8 cellular contexts compared by ENCODE assay signal in the genomic region with DNA sequence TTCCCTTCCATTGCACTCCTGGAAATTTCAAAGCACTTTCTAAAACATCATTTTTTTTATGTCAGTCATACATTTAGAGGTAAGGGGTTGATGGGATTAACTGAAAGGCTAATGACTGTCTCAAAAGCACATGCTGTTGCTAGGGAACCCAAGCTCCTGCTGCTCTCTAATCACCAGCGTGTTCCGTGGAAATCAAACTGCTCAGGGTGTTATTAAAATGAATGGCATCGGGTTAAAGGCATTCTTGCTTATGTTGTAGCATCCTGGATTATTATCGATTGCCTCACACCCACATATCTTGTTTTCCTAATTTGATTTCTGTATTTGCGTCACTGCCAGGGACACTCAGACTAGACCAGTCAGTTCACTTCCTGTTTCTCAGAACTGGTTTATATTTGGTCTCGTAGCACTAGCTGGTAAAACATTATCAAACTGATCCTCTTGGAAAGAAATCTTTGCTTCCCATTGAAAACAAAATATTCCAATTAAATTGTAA.
DNase-seq lines count a peak whose midpoint lies in the region; ATAC-seq, FAIRE-seq and TF ChIP-seq lines count a peak whose summit lies in the region.

No MANE protein-coding gene starts in this region.

- H3K9me3 Mint-ChIP-seq in brain = no peaks in the 10 kb centered on the region
- peaks cover 0 to 4% of the 10 kb centered on the region in 2 donors for H3K9me3 Mint-ChIP-seq in stimulated activated naive CD8-positive, alpha-beta T cell treated with anti-CD3 and anti-CD28 coated beads, Interleukin-15, amount 100 ng/mL, for 72 hours

- peak; percentile 12 for DNase-seq in stimulated activated CD4-positive, alpha-beta T cell treated with anti-CD3 and anti-CD28 coated beads, Interleukin-1b, Interleukin-23, amount 100 ng/mL, for 48 hours
- no peak for DNase-seq in stimulated activated CD4-positive, alpha-beta T cell treated with anti-CD3 and anti-CD28 coated beads, Interleukin-2, amount 100 ng/mL, for 24 hours
- DNase-seq in NCI-H774 (lab: John Stamatoyannopoulos, UW) (peak; percentile 55), kidney (no peak), LoVo (ENCODE audit: low spot score) (no peak)
- peak in 1 of 2 donors; percentile 27 for DNase-seq in stimulated activated naive CD8-positive, alpha-beta T cell treated with anti-CD3 and anti-CD28 coated beads, Interleukin-15, amount 100 ng/mL, for 72 hours
- DNase-seq in stimulated activated CD4-positive, alpha-beta T cell treated with anti-CD3 and anti-CD28 coated beads, Interleukin-15, amount 100 ng/mL, for 24 hours = no peak

- peaks cover 62% of the 10 kb centered on the region for H3K27me3 Mint-ChIP-seq in brain
- H3K27me3 Mint-ChIP-seq in stimulated activated naive CD8-positive, alpha-beta T cell treated with anti-CD3 and anti-CD28 coated beads, Interleukin-15, amount 100 ng/mL, for 72 hours = peaks cover 11% of the 10 kb centered on the region

- H3K9ac ChIP-seq in kidney (ENCODE audit: low read length in 2 of 2) = peak overlapping the region; percentile 27 to 44

- intact Hi-C loops in kidney (cut with DNase I) = no loop called here

- peaks cover 20 to 25% of the 10 kb centered on the region in 2 donors for H3K4me1 ChIP-seq in kidney (ENCODE audit: control insufficient read depth in 1 of 2, insufficient read depth in 1 of 2, low read depth in 1 of 2, low read length in 2 of 2)

- TF ChIP-seq CTCF in brain (conservative IDR thresholded peaks at IDR 0.05) (no peak), kidney (IDR thresholded peaks at IDR 0.05; ENCODE audit: borderline replicate concordance, extremely low read depth, insufficient read depth) (no peak)

- H3K4me3 Mint-ChIP-seq in brain = peak overlapping the region; percentile 86 to 99 (median 95)
- H3K4me3 Mint-ChIP-seq in stimulated activated naive CD8-positive, alpha-beta T cell treated with anti-CD3 and anti-CD28 coated beads, Interleukin-15, amount 100 ng/mL, for 72 hours = peak overlapping the region; percentile 94 to 98

- no peaks in the 10 kb centered on the region for H3K36me3 ChIP-seq in kidney (ENCODE audit: control insufficient read depth in 1 of 2, insufficient read depth in 2 of 2, low read length in 2 of 2)

- H3K36me3 Mint-ChIP-seq in brain = no peaks in the 10 kb centered on the region

- H3K4me1 Mint-ChIP-seq in brain = peaks cover 32% of the 10 kb centered on the region
- H3K4me1 Mint-ChIP-seq in stimulated activated naive CD8-positive, alpha-beta T cell treated with anti-CD3 and anti-CD28 coated beads, Interleukin-15, amount 100 ng/mL, for 72 hours = peaks cover 48% of the 10 kb centered on the region

- peak overlapping the region; percentile 93 to 98 for H3K27ac ChIP-seq in kidney (ENCODE audit: low read depth in 2 of 2, low read length in 2 of 2)

- peak; percentile 70 for FAIRE-seq in kidney (lab: Jason Lieb, UNC)

- H3K27ac Mint-ChIP-seq in brain = peak overlapping the region; percentile 13 to 84 (median 65)
- H3K27ac Mint-ChIP-seq in stimulated activated naive CD8-positive, alpha-beta T cell treated with anti-CD3 and anti-CD28 coated beads, Interleukin-15, amount 100 ng/mL, for 72 hours = peak overlapping the region; percentile 34 to 82

- H3K4me3 ChIP-seq in kidney (ENCODE audit: low read length in 2 of 2) = peak overlapping the region; percentile 87 to 92

- no peak for ATAC-seq in stimulated activated naive CD8-positive, alpha-beta T cell treated with anti-CD3 and anti-CD28 coated beads, Interleukin-15, amount 100 ng/mL, for 72 hours

- H3K9me3 ChIP-seq in kidney (ENCODE audit: control insufficient read depth in 1 of 2, low read length in 2 of 2) = no peaks in the 10 kb centered on the region

Comparison
In these comparisons a context has a peak if more than half of its experiments do, and no peak if none do; other contexts are left out.
1. DNase-seq: peak in stimulated activated CD4-positive, alpha-beta T cell treated with anti-CD3 and anti-CD28 coated beads, Interleukin-1b, Interleukin-23, amount 100 ng/mL, for 48 hours (single experiment) and NCI-H774 (single experiment); none in stimulated activated CD4-positive, alpha-beta T cell treated with anti-CD3 and anti-CD28 coated beads, Interleukin-2, amount 100 ng/mL, for 24 hours (0 of 2), kidney (single experiment), LoVo (single experiment) and stimulated activated CD4-positive, alpha-beta T cell treated with anti-CD3 and anti-CD28 coated beads, Interleukin-15, amount 100 ng/mL, for 24 hours (single experiment).